8 cellular contexts compared by ENCODE assay signal in genomic region chr16:8963825-8964441, GRCh38. TPM values are rescaled to one million over a fixed set of nuclear protein-coding genes. Genes with fewer than 3 reads are reported as not detected.
DNase-seq lines count a peak whose midpoint lies in the region; ATAC-seq, FAIRE-seq and TF ChIP-seq lines count a peak whose summit lies in the region.

Gene USP7 (minus strand): TSS chr16:8963906. CDS start chr16:8963285, 621 bp downstream.

- ATAC-seq in GM21515 (IDR thresholded peaks at IDR 0.05; ENCODE audit: unreplicated experiment): peak; percentile 68

- H3K79me2 ChIP-seq in OCI-LY7 (ENCODE audit: insufficient read depth, low read depth, low read length): peaks cover 33% of the 10 kb centered on the region

- peak within 1 kb of the TSS; percentile 98 for H3K4me2 ChIP-seq in OCI-LY7 (ENCODE audit: low read length)

- H3K36me3 ChIP-seq in HUES64 (ENCODE audit: insufficient read depth, low read length) (no peaks in the 10 kb centered on the region), OCI-LY7 (ENCODE audit: insufficient read depth, low read length) (no peaks in the 10 kb centered on the region; the same call in 1 of the 2 replicates), mucosa of rectum (ENCODE audit: control insufficient read depth in 2 of 2, insufficient read depth in 2 of 2, low read length in 2 of 2) (no peaks in the 10 kb centered on the region)

- H3K27me3 ChIP-seq in HUES64 (ENCODE audit: insufficient read depth, low read length): peaks cover 10% of the 10 kb centered on the region
- H3K27me3 ChIP-seq in mucosa of rectum (ENCODE audit: control insufficient read depth in 2 of 2, insufficient read depth in 2 of 2, low read length in 2 of 2): no peaks in the 10 kb centered on the region

- H3K4me1 ChIP-seq in HUES64 (ENCODE audit: insufficient read depth, low read length): peaks cover 38% of the 10 kb centered on the region
- peaks cover 38% of the 10 kb centered on the region for H3K4me1 ChIP-seq in OCI-LY7 (ENCODE audit: insufficient read depth, low read length, poor library complexity, severe bottlenecking)
- H3K4me1 ChIP-seq in mucosa of rectum (ENCODE audit: control insufficient read depth in 2 of 2, insufficient read depth in 2 of 2, low read length in 2 of 2): peaks cover 37 to 45% of the 10 kb centered on the region in 2 donors

- under 1% methylated on average over 78 of the region's 78 CpGs for WGBS in HUES64

- no TSS peak for BruUV-seq in OCI-LY7 (replicated peaks; lab: Mats Ljungman, UMichigan)

- no peak for TF ChIP-seq CTCF in D721Med (IDR thresholded peaks at IDR 0.05; ENCODE audit: insufficient read depth, missing control alignments)
- TF ChIP-seq CTCF in OCI-LY7 (conservative IDR thresholded peaks at IDR 0.05; ENCODE audit: low read length): no peak

- CTCF ChIA-PET in OCI-LY7 (lab: Charles Lee; ENCODE audit: unreplicated experiment): no interaction called here

- H3K9me2 ChIP-seq in OCI-LY7 (ENCODE audit: insufficient read depth, low read length): no peaks in the 10 kb centered on the region

- POLR2A ChIA-PET in OCI-LY7 (lab: Charles Lee): interaction anchor here (0.5 to 0.7 kb wide), 2 partner anchors 9 to 127 kb away, joined by 3 to 6 read pairs; partner anchors contain the start of gene HAPSTR1

- FAIRE-seq in D721Med (lab: Jason Lieb, UNC): no peak

- H3K9me3 ChIP-seq in HUES64 (ENCODE audit: insufficient read depth, low read depth, low read length) (no peaks in the 10 kb centered on the region), OCI-LY7 (ENCODE audit: low read length) (no peaks in the 10 kb centered on the region), mucosa of rectum (ENCODE audit: control insufficient read depth in 2 of 2, low read length in 2 of 2) (no peaks in the 10 kb centered on the region)

- peaks cover 34% of the 10 kb centered on the region for H4K20me1 ChIP-seq in OCI-LY7 (ENCODE audit: insufficient read depth, low read length)

- H3K4me3 ChIP-seq in HUES64 (ENCODE audit: low read length) (peak within 1 kb of the TSS; percentile 72), OCI-LY7 (ENCODE audit: low read depth, low read length, poor library complexity, severe bottlenecking) (peak within 1 kb of the TSS; percentile 84), mucosa of rectum (ENCODE audit: low read length in 2 of 2) (peak within 1 kb of the TSS; percentile 73 to 78)

- intact Hi-C loops in OCI-LY7 (cut with micrococcal nuclease; ENCODE audit: unreplicated experiment): loop anchor here (2.0 kb wide), 3 partner anchors 27 to 171 kb away; partner anchors contain the start of gene HAPSTR1

- H2AFZ ChIP-seq in OCI-LY7 (ENCODE audit: low read length): peak within 1 kb of the TSS; percentile 79

- H3K27ac ChIP-seq in HUES64 (ENCODE audit: low read depth, low read length) (peak within 1 kb of the TSS; percentile 58; the same call in 1 of the 2 replicates), OCI-LY7 (ENCODE audit: low read depth, low read length, poor library complexity, severe bottlenecking) (peak within 1 kb of the TSS; percentile 67), epithelial cell of prostate (peak within 1 kb of the TSS; percentile 52), mucosa of rectum (ENCODE audit: low read depth in 2 of 2, low read length in 2 of 2) (peak within 1 kb of the TSS; percentile 79 to 81)

- DNase-seq in D721Med (ENCODE audit: insufficient read length, low spot score) (peak; percentile 85), OCI-LY7 (ENCODE audit: low spot score) (peak; percentile 94), activated T-cell treated with anti-CD3 and anti-CD28 coated beads for 24 hours (ENCODE audit: low read depth) (peak; percentile 88), epithelial cell of prostate (ENCODE audit: low read depth, low spot score) (peak; percentile 51)
- peak; percentile 94 for DNase-seq in stimulated activated CD8-positive, alpha-beta memory T cell treated with anti-CD3 and anti-CD28 coated beads, Interleukin-4, amount 100 ng/mL, for 48 hours

- H3K9ac ChIP-seq in HUES64 (ENCODE audit: low read depth, low read length) (peak within 1 kb of the TSS; percentile 77), mucosa of rectum (ENCODE audit: low read depth in 1 of 2, low read length in 2 of 2) (peak within 1 kb of the TSS; percentile 78 to 88)

RNA-seq across cellular contexts. Expression of gene USP7, which starts in this region (rescaled TPM):
- 88.7 TPM for polyA plus RNA-seq in HUES64 (2013, experiment 1 of 2)
- 83.4 TPM for polyA plus RNA-seq in HUES64 (2013, experiment 2 of 2)
- total RNA-seq in OCI-LY7 (2014; rRNA removed; shearing (Covaris generic)): 46.4 and 61.5 TPM in 2 replicates
- total RNA-seq in OCI-LY7 (2022): 127 and 132 TPM in 2 replicates

Comparison
In these comparisons a context has a peak if more than half of its experiments do, and no peak if none do; other contexts are left out.
1. Peak in every context shown above with its lines: DNase-seq, ATAC-seq, H3K4me3 ChIP-seq and H3K27ac ChIP-seq.